Comparison of ENCODE assay signal across 8 cellular contexts in genomic region chr17:81221842-81222619, GRCh38. TPM values are rescaled to one million over a fixed set of nuclear protein-coding genes. Genes with fewer than 3 reads are reported as not detected.
DNase-seq lines count a peak whose midpoint lies in the region; ATAC-seq and TF ChIP-seq lines count a peak whose summit lies in the region.

No MANE protein-coding gene starts in this region.

- H3K4me1 ChIP-seq in DOHH2 (ENCODE audit: control insufficient read depth, low read length) (peaks cover 18% of the 10 kb centered on the region), PC-3 (ENCODE audit: insufficient read depth, low read length) (peaks cover 19% of the 10 kb centered on the region), esophagus squamous epithelium (peaks cover 17 to 26% (median 22%) of the 10 kb centered on the region in 3 donors), parathyroid adenoma (peaks cover 4% of the 10 kb centered on the region)

- H3K9ac ChIP-seq in PC-3 (ENCODE audit: low read length) (peak overlapping the region; percentile 83), parathyroid adenoma (peak overlapping the region; percentile 53)

- POLR2A ChIA-PET in PC-3 (lab: Charles Lee; ENCODE audit: unreplicated experiment), result no interaction called here

- H3K4me3 ChIP-seq in DOHH2 (ENCODE audit: low read length), result peak overlapping the region; percentile 98
- H3K4me3 ChIP-seq in PC-3 (ENCODE audit: low read length), result peak overlapping the region; percentile 91
- peak overlapping the region; percentile 51 to 82 (median 68) for H3K4me3 ChIP-seq in esophagus squamous epithelium
- H3K4me3 ChIP-seq in parathyroid adenoma (ENCODE audit: low read depth, low read length), result peak overlapping the region; percentile 80

- DNase-seq in PC-3 (no peak), esophagus squamous epithelium (lab: John Stamatoyannopoulos, UW) (no peak), DMS114 treated with DMSO at 0.1 percent for 48 hours (lab: John Stamatoyannopoulos, UW; ENCODE audit: unreplicated experiment) (no peak)

- H3K79me2 ChIP-seq in DOHH2 (ENCODE audit: control insufficient read depth, low read length) (peaks cover 12% of the 10 kb centered on the region), PC-3 (ENCODE audit: low read length) (peaks cover 19% of the 10 kb centered on the region), parathyroid adenoma (peaks cover 11% of the 10 kb centered on the region)

- peaks cover 3% of the 10 kb centered on the region; the same call in 1 of the 2 replicates for H3F3A ChIP-seq in DOHH2 (ENCODE audit: control insufficient read depth, insufficient read depth)
- no peaks in the 10 kb centered on the region for H3F3A ChIP-seq in PC-3 (ENCODE audit: low read length, unreplicated experiment)

- H3K27ac ChIP-seq in DOHH2 (ENCODE audit: low read depth, low read length), result no peak overlapping the region
- no peak overlapping the region for H3K27ac ChIP-seq in PC-3 (ENCODE audit: low read length)
- peak overlapping the region in 3 of 4 donors; percentile 21 to 71 (median 53) for H3K27ac ChIP-seq in esophagus squamous epithelium
- no peak overlapping the region for H3K27ac ChIP-seq in parathyroid adenoma

- WGBS in esophagus squamous epithelium, 2 donors, result 0 to 6% methylated on average over 5 to 7 of the region's 24 CpGs

- H3K36me3 ChIP-seq in DOHH2 (ENCODE audit: control insufficient read depth, low read length) (no peaks in the 10 kb centered on the region), PC-3 (ENCODE audit: low read depth, low read length) (no peaks in the 10 kb centered on the region), esophagus squamous epithelium (peaks cover 0 to 15% (median 0%) of the 10 kb centered on the region in 3 donors), parathyroid adenoma (ENCODE audit: control insufficient read depth, insufficient read depth, low read length) (no peaks in the 10 kb centered on the region)

- CTCF ChIA-PET in PC-3 (lab: Charles Lee), result interaction anchor here (1.0 kb wide), 1 partner anchor 16 kb away, joined by 3 read pairs; no protein-coding TSS in a partner anchor

- intact Hi-C loops in PC-3 (cut with micrococcal nuclease), result no loop called here
- intact Hi-C loops in esophagus squamous epithelium (cut with DNase I), result no loop called here

- H3K9me3 ChIP-seq in DOHH2 (ENCODE audit: control insufficient read depth, insufficient read depth, low read length) (no peaks in the 10 kb centered on the region), PC-3 (ENCODE audit: low read length) (0 out of 2 replicates have a peak, but pooled peaks cover 3% of the 10 kb centered on the region), esophagus squamous epithelium (no peaks in the 10 kb centered on the region), parathyroid adenoma (ENCODE audit: control insufficient read depth, low read length) (no peaks in the 10 kb centered on the region)

- no peak; the same call in 1 of the 2 replicates for ATAC-seq in PC-3
- no peak for ATAC-seq in GM19455 (IDR thresholded peaks at IDR 0.05; ENCODE audit: unreplicated experiment)
- no peak for ATAC-seq in GM21786 (IDR thresholded peaks at IDR 0.05; ENCODE audit: unreplicated experiment)
- no peak for ATAC-seq in GM19035 (IDR thresholded peaks at IDR 0.05; ENCODE audit: unreplicated experiment)

- BruUV-seq in PC-3 (replicated peaks; lab: Mats Ljungman, UMichigan), result TSS peak; percentile 32

- H3K4me2 ChIP-seq in DOHH2 (ENCODE audit: low read length), result peak overlapping the region; percentile 97
- peak overlapping the region; percentile 98 for H3K4me2 ChIP-seq in PC-3 (ENCODE audit: low read length)
- peak overlapping the region; percentile 95 for H3K4me2 ChIP-seq in parathyroid adenoma (ENCODE audit: low read length)

- H3K27me3 ChIP-seq in DOHH2 (ENCODE audit: control insufficient read depth, low read length) (no peaks in the 10 kb centered on the region), PC-3 (ENCODE audit: low read length) (no peaks in the 10 kb centered on the region), esophagus squamous epithelium (no peaks in the 10 kb centered on the region), parathyroid adenoma (ENCODE audit: control insufficient read depth, insufficient read depth, low read length) (no peaks in the 10 kb centered on the region)

- no peak for TF ChIP-seq CTCF in DOHH2 (IDR thresholded peaks at IDR 0.05; ENCODE audit: low read depth, low read length, poor library complexity, severe bottlenecking)
- no peak for TF ChIP-seq CTCF in PC-3 (conservative IDR thresholded peaks at IDR 0.05; ENCODE audit: low read depth, low read length)
- TF ChIP-seq CTCF in esophagus squamous epithelium (IDR thresholded peaks at IDR 0.05), result no peak
- no peak for TF ChIP-seq CTCF in parathyroid adenoma (IDR thresholded peaks at IDR 0.05)

- H3K9me2 ChIP-seq in DOHH2 (replicated peaks; ENCODE audit: control insufficient read depth, low read length), result no peaks in the 10 kb centered on the region
- no peaks in the 10 kb centered on the region for H3K9me2 ChIP-seq in PC-3 (replicated peaks; ENCODE audit: low read length)

- H4K20me1 ChIP-seq in DOHH2 (ENCODE audit: control insufficient read depth, insufficient read depth, low read depth, low read length) (no peaks in the 10 kb centered on the region), PC-3 (ENCODE audit: low read length) (no peaks in the 10 kb centered on the region)

- H2AFZ ChIP-seq in PC-3 (ENCODE audit: low read length) (peak overlapping the region; percentile 95), parathyroid adenoma (peak overlapping the region; percentile 80)

- no peak for TF ChIP-seq POLR2A in esophagus squamous epithelium (IDR thresholded peaks at IDR 0.05)

RNA-seq across cellular contexts. Expression of gene CEP131, which starts 0.7 kb away (rescaled TPM):
- 32.1 and 48.0 TPM in 2 replicates for total RNA-seq in PC-3 (2014; rRNA removed)
- total RNA-seq in esophagus squamous epithelium, result 1 to 10 TPM; 5.5 to 8.1 (median 6.0) TPM

RNA-seq across cellular contexts. Expression of gene TEPSIN, which starts 16.8 kb away (rescaled TPM):
- total RNA-seq in PC-3 (2014; rRNA removed) (28.8 and 44.1 TPM in 2 replicates), esophagus squamous epithelium (10 to 100 TPM; 16.7 to 42.9 (median 23.3) TPM)

RNA-seq across cellular contexts. Expression of gene NDUFAF8, which starts 17.1 kb away (rescaled TPM):
- total RNA-seq in PC-3 (2014; rRNA removed) (125 and 160 TPM in 2 replicates), esophagus squamous epithelium (10 to 100 TPM; 22.0 to 67.0 (median 34.3) TPM)

RNA-seq across cellular contexts. Expression of gene AATK, which starts 56.0 kb away (rescaled TPM):
- total RNA-seq in PC-3 (2014; rRNA removed) (1.1 and 1.7 TPM in 2 replicates), esophagus squamous epithelium (1 to 10 TPM in 1 of 4 donors, under 1 TPM in 2, not detected in 1; 0.57 to 1.5 (median 0.70) TPM)

RNA-seq across cellular contexts. Expression of gene PVALEF, which starts 56.7 kb away (rescaled TPM):
- total RNA-seq in PC-3 (2014; rRNA removed) (not detected in 2 replicates), esophagus squamous epithelium (not detected)

Comparison
In these comparisons a context has a peak if more than half of its experiments do, and no peak if none do; other contexts are left out.
1. H3K27ac ChIP-seq: peak in esophagus squamous epithelium (3 of 4); none in DOHH2 (single experiment), PC-3 (single experiment) and parathyroid adenoma (single experiment).
2. Peak in every context shown above with its lines, with median percentiles within 50 percentile points of each other: H3K4me2 ChIP-seq and H3K4me3 ChIP-seq.